In genomic region chr15:28655329-28656017, GRCh38 we compare ENCODE assay signal across 3 cellular contexts. TPM values are rescaled to one million over a fixed set of nuclear protein-coding genes. Genes with fewer than 3 reads are reported as not detected.
"Had no signal": no experiment of that assay in that cellular context is flagged by ENCODE, and none has a peak within 500 bp of the region (broad histone marks: within the 10 kb centered on the region; RNA-seq: fewer than 3 reads in every experiment).

No MANE protein-coding gene starts in this region.

RNA-seq across cellular contexts. Expression of gene GOLGA8M, which starts 56.7 kb away (rescaled TPM):
- total RNA-seq: bronchial epithelial cell, WTC11 had no signal
- polyA plus RNA-seq: cardiac muscle cell had no signal
